In the genomic region with DNA sequence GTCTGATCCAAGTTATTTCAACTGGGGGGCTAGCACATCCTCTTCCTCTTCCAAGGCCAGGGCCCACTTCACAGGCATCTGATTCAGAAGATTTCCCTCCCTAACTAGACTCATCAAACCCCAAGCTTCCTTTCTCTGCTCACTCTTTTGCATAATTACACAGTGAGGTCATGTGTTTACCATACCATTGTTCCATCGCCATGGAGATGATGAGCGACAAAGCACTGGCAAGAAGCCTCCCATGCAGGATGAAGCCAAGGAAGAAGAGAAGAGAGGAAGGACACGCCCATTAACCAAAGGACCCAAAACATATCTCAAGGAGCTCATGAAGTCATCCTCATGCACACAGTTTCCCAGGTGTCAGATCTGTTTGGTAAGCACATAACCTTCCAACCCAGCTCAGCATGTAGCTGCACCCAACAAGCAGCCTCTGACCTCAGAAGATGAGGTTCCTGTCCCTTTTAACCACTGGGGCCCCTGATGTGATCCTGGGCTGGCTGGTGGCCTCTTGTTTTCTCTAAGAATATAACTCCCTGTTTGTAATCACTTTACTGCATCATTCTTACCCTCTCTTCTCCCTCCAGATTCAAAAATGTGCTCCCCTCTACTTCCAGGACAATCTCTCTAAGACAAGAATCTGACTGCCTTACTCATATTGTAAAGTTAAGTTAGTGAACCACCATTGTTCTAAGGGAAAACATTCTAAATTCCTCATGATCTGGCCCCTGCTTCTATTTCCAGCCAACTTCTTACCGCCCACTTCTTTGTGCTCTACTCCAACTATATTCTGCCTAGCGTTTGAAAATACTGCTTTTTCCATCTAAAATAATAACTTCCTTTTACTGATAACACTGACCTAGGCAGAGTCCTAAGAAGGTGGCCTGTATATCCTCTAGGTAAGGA, we compare ENCODE assay signal across 1 cellular context.
TF ChIP-seq lines count a peak whose summit lies in the region.

No MANE protein-coding gene starts in this region.

TF ChIP-seq in WTC11, 78 proteins besides CTCF, POLR2A, EP300 and RAD21 (continued from another document):
- TF ChIP-seq, protein P1, sequence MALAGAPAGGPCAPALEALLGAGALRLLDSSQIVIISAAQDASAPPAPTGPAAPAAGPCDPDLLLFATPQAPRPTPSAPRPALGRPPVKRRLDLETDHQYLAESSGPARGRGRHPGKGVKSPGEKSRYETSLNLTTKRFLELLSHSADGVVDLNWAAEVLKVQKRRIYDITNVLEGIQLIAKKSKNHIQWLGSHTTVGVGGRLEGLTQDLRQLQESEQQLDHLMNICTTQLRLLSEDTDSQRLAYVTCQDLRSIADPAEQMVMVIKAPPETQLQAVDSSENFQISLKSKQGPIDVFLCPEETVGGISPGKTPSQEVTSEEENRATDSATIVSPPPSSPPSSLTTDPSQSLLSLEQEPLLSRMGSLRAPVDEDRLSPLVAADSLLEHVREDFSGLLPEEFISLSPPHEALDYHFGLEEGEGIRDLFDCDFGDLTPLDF (CRISPR knock-in tag; IDR thresholded peaks at IDR 0.05), result no peak
- no peak for TF ChIP-seq ZNF232 (CRISPR knock-in tag; IDR thresholded peaks at IDR 0.05)
- TF ChIP-seq, protein P2, sequence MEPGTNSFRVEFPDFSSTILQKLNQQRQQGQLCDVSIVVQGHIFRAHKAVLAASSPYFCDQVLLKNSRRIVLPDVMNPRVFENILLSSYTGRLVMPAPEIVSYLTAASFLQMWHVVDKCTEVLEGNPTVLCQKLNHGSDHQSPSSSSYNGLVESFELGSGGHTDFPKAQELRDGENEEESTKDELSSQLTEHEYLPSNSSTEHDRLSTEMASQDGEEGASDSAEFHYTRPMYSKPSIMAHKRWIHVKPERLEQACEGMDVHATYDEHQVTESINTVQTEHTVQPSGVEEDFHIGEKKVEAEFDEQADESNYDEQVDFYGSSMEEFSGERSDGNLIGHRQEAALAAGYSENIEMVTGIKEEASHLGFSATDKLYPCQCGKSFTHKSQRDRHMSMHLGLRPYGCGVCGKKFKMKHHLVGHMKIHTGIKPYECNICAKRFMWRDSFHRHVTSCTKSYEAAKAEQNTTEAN (CRISPR knock-in tag; IDR thresholded peaks at IDR 0.05), result no peak
- TF ChIP-seq RORB (CRISPR knock-in tag; IDR thresholded peaks at IDR 0.05), result no peak
- TF ChIP-seq, protein P3, sequence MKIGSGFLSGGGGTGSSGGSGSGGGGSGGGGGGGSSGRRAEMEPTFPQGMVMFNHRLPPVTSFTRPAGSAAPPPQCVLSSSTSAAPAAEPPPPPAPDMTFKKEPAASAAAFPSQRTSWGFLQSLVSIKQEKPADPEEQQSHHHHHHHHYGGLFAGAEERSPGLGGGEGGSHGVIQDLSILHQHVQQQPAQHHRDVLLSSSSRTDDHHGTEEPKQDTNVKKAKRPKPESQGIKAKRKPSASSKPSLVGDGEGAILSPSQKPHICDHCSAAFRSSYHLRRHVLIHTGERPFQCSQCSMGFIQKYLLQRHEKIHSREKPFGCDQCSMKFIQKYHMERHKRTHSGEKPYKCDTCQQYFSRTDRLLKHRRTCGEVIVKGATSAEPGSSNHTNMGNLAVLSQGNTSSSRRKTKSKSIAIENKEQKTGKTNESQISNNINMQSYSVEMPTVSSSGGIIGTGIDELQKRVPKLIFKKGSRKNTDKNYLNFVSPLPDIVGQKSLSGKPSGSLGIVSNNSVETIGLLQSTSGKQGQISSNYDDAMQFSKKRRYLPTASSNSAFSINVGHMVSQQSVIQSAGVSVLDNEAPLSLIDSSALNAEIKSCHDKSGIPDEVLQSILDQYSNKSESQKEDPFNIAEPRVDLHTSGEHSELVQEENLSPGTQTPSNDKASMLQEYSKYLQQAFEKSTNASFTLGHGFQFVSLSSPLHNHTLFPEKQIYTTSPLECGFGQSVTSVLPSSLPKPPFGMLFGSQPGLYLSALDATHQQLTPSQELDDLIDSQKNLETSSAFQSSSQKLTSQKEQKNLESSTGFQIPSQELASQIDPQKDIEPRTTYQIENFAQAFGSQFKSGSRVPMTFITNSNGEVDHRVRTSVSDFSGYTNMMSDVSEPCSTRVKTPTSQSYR (CRISPR knock-in tag; IDR thresholded peaks at IDR 0.05), result no peak
- no peak for TF ChIP-seq TP53 (CRISPR knock-in tag; IDR thresholded peaks at IDR 0.05)
- no peak for TF ChIP-seq EMX1 (CRISPR knock-in tag; IDR thresholded peaks at IDR 0.05)
- TF ChIP-seq, protein P4, sequence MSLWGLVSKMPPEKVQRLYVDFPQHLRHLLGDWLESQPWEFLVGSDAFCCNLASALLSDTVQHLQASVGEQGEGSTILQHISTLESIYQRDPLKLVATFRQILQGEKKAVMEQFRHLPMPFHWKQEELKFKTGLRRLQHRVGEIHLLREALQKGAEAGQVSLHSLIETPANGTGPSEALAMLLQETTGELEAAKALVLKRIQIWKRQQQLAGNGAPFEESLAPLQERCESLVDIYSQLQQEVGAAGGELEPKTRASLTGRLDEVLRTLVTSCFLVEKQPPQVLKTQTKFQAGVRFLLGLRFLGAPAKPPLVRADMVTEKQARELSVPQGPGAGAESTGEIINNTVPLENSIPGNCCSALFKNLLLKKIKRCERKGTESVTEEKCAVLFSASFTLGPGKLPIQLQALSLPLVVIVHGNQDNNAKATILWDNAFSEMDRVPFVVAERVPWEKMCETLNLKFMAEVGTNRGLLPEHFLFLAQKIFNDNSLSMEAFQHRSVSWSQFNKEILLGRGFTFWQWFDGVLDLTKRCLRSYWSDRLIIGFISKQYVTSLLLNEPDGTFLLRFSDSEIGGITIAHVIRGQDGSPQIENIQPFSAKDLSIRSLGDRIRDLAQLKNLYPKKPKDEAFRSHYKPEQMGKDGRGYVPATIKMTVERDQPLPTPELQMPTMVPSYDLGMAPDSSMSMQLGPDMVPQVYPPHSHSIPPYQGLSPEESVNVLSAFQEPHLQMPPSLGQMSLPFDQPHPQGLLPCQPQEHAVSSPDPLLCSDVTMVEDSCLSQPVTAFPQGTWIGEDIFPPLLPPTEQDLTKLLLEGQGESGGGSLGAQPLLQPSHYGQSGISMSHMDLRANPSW (CRISPR knock-in tag; conservative IDR thresholded peaks at IDR 0.05; ENCODE audit: low read depth), result no peak
